Comparison of ENCODE assay signal across 8 cellular contexts in genomic region chr9:129490583-129491485, GRCh38.
DNase-seq lines count a peak whose midpoint lies in the region; ATAC-seq and TF ChIP-seq lines count a peak whose summit lies in the region.

No MANE protein-coding gene starts in this region.

- H3K4me3 ChIP-seq in CD8-positive, alpha-beta T cell (ENCODE audit: low read depth, low read length): no peak overlapping the region
- H3K4me3 ChIP-seq in WERI-Rb-1 (ENCODE audit: low read depth, low read length) (no peak overlapping the region), gastroesophageal sphincter (peak overlapping the region in 1 of 2 donors; percentile 69), prostate gland (peak overlapping the region in 1 of 2 donors; percentile 43)

- H3K27me3 ChIP-seq in CD8-positive, alpha-beta T cell (ENCODE audit: insufficient read depth, low read length): no peaks in the 10 kb centered on the region
- H3K27me3 ChIP-seq in WERI-Rb-1 (ENCODE audit: insufficient read depth, low read depth, severe bottlenecking) (no peaks in the 10 kb centered on the region), gastroesophageal sphincter (no peaks in the 10 kb centered on the region), prostate gland (replicated peaks; ENCODE audit: insufficient read depth) (no peaks in the 10 kb centered on the region)

- H3K9me3 ChIP-seq in CD8-positive, alpha-beta T cell (ENCODE audit: low read length): no peaks in the 10 kb centered on the region
- H3K9me3 ChIP-seq in WERI-Rb-1 (ENCODE audit: severe bottlenecking) (no peaks in the 10 kb centered on the region), gastroesophageal sphincter (no peaks in the 10 kb centered on the region), prostate gland (no peaks in the 10 kb centered on the region)

- no peaks in the 10 kb centered on the region for H3K27me3 Mint-ChIP-seq in CD8-positive, alpha-beta T cell (ENCODE audit: low read depth)

- CTCF ChIA-PET in CD8-positive, alpha-beta T cell (lab: Charles Lee): interaction anchor here (1.0 kb wide), 1 partner anchor 63 kb away, joined by 3 read pairs; no protein-coding TSS in a partner anchor

- ATAC-seq in CD8-positive, alpha-beta T cell: no peak
- no peak for ATAC-seq in gastroesophageal sphincter
- ATAC-seq in HG03175 (IDR thresholded peaks at IDR 0.05; ENCODE audit: unreplicated experiment): no peak

- no peak for DNase-seq in CD8-positive, alpha-beta T cell
- DNase-seq in WERI-Rb-1 (no peak), prostate gland (ENCODE audit: low spot score) (no peak), SHP77 (lab: John Stamatoyannopoulos, UW) (no peak), posterior cingulate gyrus (no peak), T1000 (lab: John Stamatoyannopoulos, UW) (no peak)

- POLR2A ChIA-PET in CD8-positive, alpha-beta T cell (lab: Charles Lee): interaction anchor here (1.0 to 1.7 kb wide), 4 partner anchors 15 to 313 kb away, joined by 3 to 6 read pairs (median 4); partner anchors contain the start of gene IER5L

- no peaks in the 10 kb centered on the region for H3K36me3 ChIP-seq in CD8-positive, alpha-beta T cell (ENCODE audit: insufficient read depth, low read length)
- H3K36me3 ChIP-seq in WERI-Rb-1: peaks cover 10% of the 10 kb centered on the region
- peaks cover 0 to 17% of the 10 kb centered on the region in 2 donors for H3K36me3 ChIP-seq in gastroesophageal sphincter
- H3K36me3 ChIP-seq in prostate gland: no peaks in the 10 kb centered on the region

- H3K9me3 Mint-ChIP-seq in CD8-positive, alpha-beta T cell: no peaks in the 10 kb centered on the region

- TF ChIP-seq CTCF in CD8-positive, alpha-beta T cell (IDR thresholded peaks at IDR 0.05): no peak
- TF ChIP-seq CTCF in WERI-Rb-1 (IDR thresholded peaks at IDR 0.05; ENCODE audit: low read depth, low read length): no peak
- TF ChIP-seq CTCF in gastroesophageal sphincter (IDR thresholded peaks at IDR 0.05): peak in 1 of 4 experiments; percentile 8
- TF ChIP-seq CTCF in prostate gland (IDR thresholded peaks at IDR 0.05): peak in 1 of 4 experiments; percentile 9

- H3K36me3 Mint-ChIP-seq in CD8-positive, alpha-beta T cell: no peaks in the 10 kb centered on the region

- no peak for TF ChIP-seq EP300 in gastroesophageal sphincter (IDR thresholded peaks at IDR 0.05)

- TF ChIP-seq POLR2A in gastroesophageal sphincter (IDR thresholded peaks at IDR 0.05) (no peak), prostate gland (IDR thresholded peaks at IDR 0.05) (no peak)

- intact Hi-C loops in CD8-positive, alpha-beta T cell (cut with DNase I, micrococcal nuclease): loop anchor here in 1 of 2 experiments (10.0 kb wide), 1 partner anchor 114 kb away; no protein-coding TSS in a partner anchor
- intact Hi-C loops in prostate gland (cut with DNase I) (no loop called here), posterior cingulate gyrus (cut with DNase I) (loop anchor here (5.0 kb wide), 1 partner anchor 76 kb away; no protein-coding TSS in a partner anchor)

- WGBS in gastroesophageal sphincter (ENCODE audit: low coverage in 1 of 2), 2 donors: 15 to 42% methylated on average over 4 to 5 of the region's 11 CpGs
- WGBS in prostate gland: 38% methylated on average over 8 of the region's 11 CpGs

- peaks cover 42% of the 10 kb centered on the region for H3K4me1 Mint-ChIP-seq in CD8-positive, alpha-beta T cell (ENCODE audit: low read depth)

- peaks cover 47% of the 10 kb centered on the region for H3K4me1 ChIP-seq in CD8-positive, alpha-beta T cell (ENCODE audit: insufficient read depth, low read length)
- peaks cover 0 to 98% (median 63%) of the 10 kb centered on the region in 3 donors for H3K4me1 ChIP-seq in gastroesophageal sphincter
- H3K4me1 ChIP-seq in prostate gland (replicated peaks): peaks cover 59% of the 10 kb centered on the region

- H3K27ac ChIP-seq in CD8-positive, alpha-beta T cell (ENCODE audit: low read depth, low read length): no peak overlapping the region
- peak overlapping the region; percentile 99 for H3K27ac ChIP-seq in WERI-Rb-1
- H3K27ac ChIP-seq in gastroesophageal sphincter: peak overlapping the region; percentile 3 to 100 (median 100)
- H3K27ac ChIP-seq in prostate gland: peak overlapping the region; percentile 99 to 100

- H3K4me3 Mint-ChIP-seq in CD8-positive, alpha-beta T cell: peak overlapping the region; percentile 82

- H3K27ac Mint-ChIP-seq in CD8-positive, alpha-beta T cell: peak overlapping the region; percentile 94
